Comparison of ENCODE assay signal across 9 cellular contexts in the genomic region with DNA sequence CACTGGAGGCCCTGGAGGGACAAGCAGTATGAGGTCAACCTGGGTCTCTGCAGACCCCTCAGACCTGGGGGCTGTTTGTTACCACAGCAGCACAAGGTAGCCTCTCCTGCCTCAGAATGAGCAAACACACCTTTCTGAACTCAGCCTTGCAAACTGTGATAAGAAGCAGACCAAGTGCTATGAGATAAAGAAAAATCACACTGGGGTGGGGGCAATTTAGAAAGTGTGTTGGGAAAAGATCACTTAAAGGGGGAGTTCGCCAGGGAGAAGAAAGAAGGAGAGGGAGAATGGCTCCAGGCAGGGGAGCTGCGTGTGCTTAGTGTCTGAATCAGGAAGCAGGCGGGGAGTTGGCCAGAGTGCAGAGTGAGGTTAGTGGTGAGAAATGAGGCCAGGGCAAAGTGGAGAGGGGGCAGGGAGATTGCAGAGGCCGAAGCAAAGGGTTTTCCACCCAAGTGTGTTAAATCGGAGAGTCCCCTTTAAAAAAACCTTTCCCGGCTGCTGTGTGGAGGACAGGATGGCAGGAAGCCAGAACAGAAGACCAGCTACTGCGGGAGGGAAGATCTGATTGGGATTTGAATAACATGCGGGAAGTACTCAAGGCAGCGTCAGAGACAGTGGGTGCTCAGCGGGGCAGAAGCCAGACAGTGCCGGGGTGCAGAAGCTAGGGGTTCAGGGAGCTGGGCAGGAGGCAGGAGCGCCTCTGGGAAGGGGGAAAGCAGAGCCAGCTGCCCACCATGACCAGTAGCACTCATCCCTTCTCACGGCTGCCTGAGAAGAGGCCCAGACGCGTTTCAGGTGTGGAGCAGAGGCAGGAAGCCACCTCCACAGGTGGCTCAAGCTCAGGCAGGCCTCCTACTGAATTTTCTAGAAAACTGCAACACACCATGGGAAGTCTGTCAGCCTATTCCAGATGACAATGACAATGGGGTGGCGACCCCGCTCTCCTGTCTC. TPM values are rescaled to one million over a fixed set of nuclear protein-coding genes. Genes with fewer than 3 reads are reported as not detected.
DNase-seq lines count a peak whose midpoint lies in the region; ATAC-seq and TF ChIP-seq lines count a peak whose summit lies in the region.
"Had no signal": no experiment of that assay in that cellular context is flagged by ENCODE, and none has a peak within 500 bp of the region (broad histone marks: within the 10 kb centered on the region; RNA-seq: fewer than 3 reads in every experiment).

No MANE protein-coding gene starts in this region.

- TF ChIP-seq CTCF in cardiac fibroblast (IDR thresholded peaks at IDR 0.05; ENCODE audit: low read depth, low read length), result no peak

- H3K4me3 ChIP-seq in cardiac fibroblast (replicated peaks in 1 of 2; ENCODE audit: low read depth in 2 of 2, low read length in 2 of 2) (peak overlapping the region in 1 of 2 donors; percentile 15), skin epidermis (no peak overlapping the region)

- DNase-seq in NCI-H1417 (lab: John Stamatoyannopoulos, UW), result peak in 2 of 3 experiments; percentile 66 to 78
- no peak for DNase-seq in NCI-H1417 treated with DMSO at 0.1 percent for 48 hours (lab: John Stamatoyannopoulos, UW)
- peak; percentile 93 for DNase-seq in KBM-7
- DNase-seq in SK-N-DZ (ENCODE audit: low spot score), result peak; percentile 41
- peak; percentile 95 to 96 for DNase-seq in cardiac fibroblast (ENCODE audit: low read depth in 2 of 2)
- DNase-seq in iris pigment epithelial cell (ENCODE audit: low read depth), result peak; percentile 94

- no peak for ATAC-seq in HG03565 (IDR thresholded peaks at IDR 0.05; ENCODE audit: unreplicated experiment)

- in situ Hi-C loops in KBM-7 (cut with MboI; ENCODE audit: low pct_unique_long_range_greater_than_20kb, low sequenced_read_pairs), result no loop called here

- peak overlapping the region in 20 of 21 experiments; percentile 28 to 89 (median 70) for H3K27ac ChIP-seq in skin epidermis
- H3K27ac ChIP-seq: 22Rv1 had no signal

RNA-seq across cellular contexts. Expression of gene ADA, which starts 9.0 kb away (rescaled TPM):
- polyA plus RNA-seq in SK-N-DZ (2014; cell fraction: cytosol; rRNA removed), result 3.1 and 4.4 TPM in 2 replicates
- polyA plus RNA-seq in SK-N-DZ (2014; cell fraction: nucleus; rRNA removed), result 4.5 and 5.8 TPM in 2 replicates
